16 cellular contexts compared by ENCODE assay signal in genomic region chr17:38466346-38467315, GRCh38. TPM values are rescaled to one million over a fixed set of nuclear protein-coding genes. Genes with fewer than 3 reads are reported as not detected.
DNase-seq lines count a peak whose midpoint lies in the region; FAIRE-seq and TF ChIP-seq lines count a peak whose summit lies in the region.
"Had no signal": no experiment of that assay in that cellular context is flagged by ENCODE, and none has a peak within 500 bp of the region (broad histone marks: within the 10 kb centered on the region; RNA-seq: fewer than 3 reads in every experiment).

No MANE protein-coding gene starts in this region.

- DNase-seq in GM10266 (ENCODE audit: extremely low spot score) (peak; percentile 10), lower leg skin (ENCODE audit: low spot score in 2 of 2) (no peak), GM12891 (ENCODE audit: insufficient read length, low spot score) (no peak), mesenteric fat pad (ENCODE audit: low spot score) (no peak)
- DNase-seq in stimulated activated CD4-positive, alpha-beta T cell treated with anti-CD3 and anti-CD28 coated beads, Interleukin-4, amount 100 ng/mL, for 24 hours, result no peak
- DNase-seq in T-helper 2 cell treated with Interferon-gamma antibody and Interleukin-4, amounts not matched to agents 5 μg/mL and 100 μg/mL, for 36 hours (ENCODE audit: low spot score), result no peak
- DNase-seq: DMS79 treated with DMSO at 0.1 percent for 48 hours, NCI-H187 treated with DMSO at 0.1 percent for 48 hours, SHP77 had no signal

- WGBS in lower leg skin, 2 donors, result 81 to 87% methylated on average over 41 to 43 of the region's 57 CpGs

- H3K36me3 Mint-ChIP-seq in brain, result peaks cover 38% of the 10 kb centered on the region
- H3K36me3 Mint-ChIP-seq in T-helper 2 cell treated with Interferon-gamma antibody and Interleukin-4, amounts not matched to agents 5 μg/mL and 100 μg/mL, for 36 hours (ENCODE audit: low read depth), result no peaks in the 10 kb centered on the region

- peaks cover 17 to 23% of the 10 kb centered on the region in 2 donors for H3K36me3 ChIP-seq in stomach smooth muscle (ENCODE audit: control insufficient read depth in 2 of 2, insufficient read depth in 2 of 2, low read length in 2 of 2)
- H3K36me3 ChIP-seq: right lobe of liver had no signal

- no peak for TF ChIP-seq CTCF in GM10266 (IDR thresholded peaks at IDR 0.05; ENCODE audit: control insufficient read depth, insufficient read depth, low read depth, missing control alignments)
- no peak for TF ChIP-seq CTCF in brain (conservative IDR thresholded peaks at IDR 0.05)
- no peak for TF ChIP-seq CTCF in lower leg skin (IDR thresholded peaks at IDR 0.05)

- peaks cover 47% of the 10 kb centered on the region for H3K4me1 Mint-ChIP-seq in brain
- no peaks in the 10 kb centered on the region for H3K4me1 Mint-ChIP-seq in T-helper 2 cell treated with Interferon-gamma antibody and Interleukin-4, amounts not matched to agents 5 μg/mL and 100 μg/mL, for 36 hours (ENCODE audit: low read depth)
- H3K4me1 Mint-ChIP-seq: B cell; central memory CD8-positive, alpha-beta T cell had no signal

- peak overlapping the region; percentile 87 to 90 for H3K9ac ChIP-seq in stomach smooth muscle (ENCODE audit: low read length in 2 of 2)

- peak overlapping the region; percentile 97 for H3K27ac ChIP-seq in stomach smooth muscle (ENCODE audit: low read length)
- H3K27ac ChIP-seq: right lobe of liver had no signal

- no peaks in the 10 kb centered on the region for H3K9me3 Mint-ChIP-seq in brain
- H3K9me3 Mint-ChIP-seq in T-helper 2 cell treated with Interferon-gamma antibody and Interleukin-4, amounts not matched to agents 5 μg/mL and 100 μg/mL, for 36 hours, result no peaks in the 10 kb centered on the region
- H3K9me3 Mint-ChIP-seq: central memory CD8-positive, alpha-beta T cell had no signal

- H3K9me3 ChIP-seq in stomach smooth muscle (ENCODE audit: control insufficient read depth in 2 of 2, low read length in 2 of 2), result no peaks in the 10 kb centered on the region
- H3K9me3 ChIP-seq: right lobe of liver had no signal

- no peak for FAIRE-seq in GM12891 (lab: Jason Lieb, UNC)
- FAIRE-seq: GM12878 had no signal

- peak overlapping the region in 2 of 5 experiments; percentile 28 to 98 for H3K27ac Mint-ChIP-seq in brain
- H3K27ac Mint-ChIP-seq in T-helper 2 cell treated with Interferon-gamma antibody and Interleukin-4, amounts not matched to agents 5 μg/mL and 100 μg/mL, for 36 hours, result no peak overlapping the region
- H3K27ac Mint-ChIP-seq: B cell had no signal

- peaks cover 5% of the 10 kb centered on the region for H3K27me3 Mint-ChIP-seq in brain
- no peaks in the 10 kb centered on the region for H3K27me3 Mint-ChIP-seq in T-helper 2 cell treated with Interferon-gamma antibody and Interleukin-4, amounts not matched to agents 5 μg/mL and 100 μg/mL, for 36 hours (ENCODE audit: low read depth)

- TF ChIP-seq POLR2A in lower leg skin (IDR thresholded peaks at IDR 0.05) (no peak), GM12891 (IDR thresholded peaks at IDR 0.05; ENCODE audit: low read depth, low read length) (no peak)

- intact Hi-C loops in lower leg skin (cut with DNase I; ENCODE audit: low total_unique reads), result no loop called here

- H3K4me1 ChIP-seq in stomach smooth muscle (ENCODE audit: control insufficient read depth, insufficient read depth, low read length), result peaks cover 67% of the 10 kb centered on the region
- H3K4me1 ChIP-seq: right lobe of liver had no signal

- no peaks in the 10 kb centered on the region for H3K27me3 ChIP-seq in stomach smooth muscle (ENCODE audit: control insufficient read depth in 1 of 2, insufficient read depth in 2 of 2, low read length in 2 of 2)
- H3K27me3 ChIP-seq: right lobe of liver had no signal

- peak overlapping the region in 4 of 5 experiments; percentile 42 to 90 (median 78) for H3K4me3 Mint-ChIP-seq in brain
- no peak overlapping the region for H3K4me3 Mint-ChIP-seq in T-helper 2 cell treated with Interferon-gamma antibody and Interleukin-4, amounts not matched to agents 5 μg/mL and 100 μg/mL, for 36 hours
- H3K4me3 Mint-ChIP-seq: B cell; central memory CD8-positive, alpha-beta T cell; GM23338 had no signal

- peak overlapping the region; percentile 14 for H3K4me3 ChIP-seq in lower leg skin (ENCODE audit: low read depth, poor library complexity, severe bottlenecking)
- peak overlapping the region in 1 of 2 donors; percentile 82 for H3K4me3 ChIP-seq in stomach smooth muscle (ENCODE audit: low read length in 2 of 2)
- H3K4me3 ChIP-seq: GM12878, GM23338, right lobe of liver had no signal

TF ChIP-seq in GM12891, 5 proteins besides CTCF, POLR2A, EP300 and RAD21:
- TF ChIP-seq TAF1 (IDR thresholded peaks at IDR 0.05; ENCODE audit: low read depth, low read length) (no peak), POLR2AphosphoS5 (IDR thresholded peaks at IDR 0.05; ENCODE audit: low read depth, low read length) (no peak), POU2F2 (IDR thresholded peaks at IDR 0.05; ENCODE audit: low read depth, low read length) (no peak), SPI1 (IDR thresholded peaks at IDR 0.05; ENCODE audit: low read depth, low read length) (no peak), PAX5 (IDR thresholded peaks at IDR 0.05; ENCODE audit: insufficient read depth, low read length, severe bottlenecking) (no peak)

RNA-seq across cellular contexts. Expression of gene ARHGAP23, which starts 38.4 kb away (rescaled TPM):
- polyA plus RNA-seq in brain (ENCODE audit: insufficient read depth, low read depth, low replicate concordance), result 59.0 TPM
- total RNA-seq in lower leg skin (100 to 1,000 TPM; 127 to 201 (median 149) TPM), mesenteric fat pad (63.4 TPM)
- 1.6 TPM for polyA plus RNA-seq in GM12891 (2012; ENCODE audit: low read depth, missing spikeins)
